Comparison of ENCODE assay signal across 8 cellular contexts in the genomic region with DNA sequence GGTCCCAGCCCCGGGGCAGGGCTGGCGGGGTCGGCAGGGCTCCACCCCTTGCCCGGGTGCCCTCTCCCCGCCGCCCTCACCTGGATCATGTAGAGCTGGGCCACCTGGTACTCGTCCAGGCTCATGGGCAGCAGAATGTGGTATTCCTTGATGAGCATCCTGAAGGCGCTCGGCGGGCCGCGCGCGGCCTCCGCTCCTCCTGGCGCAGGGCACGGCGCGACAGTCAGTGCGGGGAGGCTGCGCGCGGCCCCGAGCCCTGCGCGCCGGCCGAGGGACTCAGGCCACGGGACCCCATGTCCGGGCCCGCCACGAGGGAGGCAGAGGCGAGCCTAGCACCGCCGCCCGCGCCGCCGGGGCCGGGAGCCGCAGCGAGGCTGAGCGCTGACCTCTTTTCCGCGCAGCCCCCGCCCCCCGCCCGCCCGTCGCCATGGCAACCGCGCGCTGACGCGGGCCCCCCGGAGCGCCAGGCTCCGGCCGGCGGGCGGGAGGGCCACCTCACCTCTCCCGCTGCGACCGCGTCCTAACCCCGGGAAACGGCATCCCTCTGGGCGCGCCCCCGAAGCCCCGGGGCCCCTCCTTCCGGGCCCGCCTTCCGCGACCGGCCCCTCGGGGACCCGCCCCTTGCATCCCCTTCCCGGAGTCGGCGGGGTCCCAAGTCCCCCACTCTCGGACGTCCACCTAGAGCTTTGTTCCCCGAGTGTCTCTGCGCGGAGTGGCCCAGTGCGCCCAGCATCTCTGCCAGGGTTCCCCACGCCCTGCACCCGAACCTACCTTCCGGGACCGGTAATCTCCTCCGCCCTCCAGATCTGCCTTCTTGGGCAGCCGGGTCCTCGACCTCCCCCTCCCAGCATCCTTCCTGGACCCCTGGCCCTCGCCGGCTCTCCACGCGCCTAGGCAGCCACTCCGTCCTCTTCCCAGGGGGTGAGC. TPM values are rescaled to one million over a fixed set of nuclear protein-coding genes. Genes with fewer than 3 reads are reported as not detected.
DNase-seq lines count a peak whose midpoint lies in the region; ATAC-seq and TF ChIP-seq lines count a peak whose summit lies in the region.

No MANE protein-coding gene starts in this region.

- H3K27ac ChIP-seq in iPS-18a (ENCODE audit: low read length) (no peak overlapping the region), spleen (peak overlapping the region; percentile 75 to 99 (median 98))

- H3K36me3 ChIP-seq in iPS-18a (ENCODE audit: control insufficient read depth, low read depth, low read length) (no peaks in the 10 kb centered on the region), spleen (peaks cover 0 to 53% (median 24%) of the 10 kb centered on the region in 6 donors)

- peak overlapping the region; percentile 93 for H3K4me3 Mint-ChIP-seq in activated naive CD8-positive, alpha-beta T cell treated with anti-CD3 and anti-CD28 coated beads, Interleukin-2, amount 10 ng/mL, durations not matched to agents 7 days and 5 days

- peak overlapping the region; percentile 81 for H3K27ac Mint-ChIP-seq in activated naive CD8-positive, alpha-beta T cell treated with anti-CD3 and anti-CD28 coated beads, Interleukin-2, amount 10 ng/mL, durations not matched to agents 7 days and 5 days

- H3K9me3 ChIP-seq in iPS-18a (ENCODE audit: control insufficient read depth, low read depth, low read length) (no peaks in the 10 kb centered on the region), spleen (no peaks in the 10 kb centered on the region)

- 0 to 2% (median 2%) methylated on average over 27 to 99 of the region's 99 CpGs for WGBS in spleen, 5 donors

- H3K4me1 Mint-ChIP-seq in activated naive CD8-positive, alpha-beta T cell treated with anti-CD3 and anti-CD28 coated beads, Interleukin-2, amount 10 ng/mL, durations not matched to agents 7 days and 5 days: peaks cover 37% of the 10 kb centered on the region

- no peak for ATAC-seq in activated naive CD8-positive, alpha-beta T cell treated with anti-CD3 and anti-CD28 coated beads, Interleukin-2, amount 10 ng/mL, durations not matched to agents 7 days and 5 days (ENCODE audit: low read depth)
- ATAC-seq in GM21447 (IDR thresholded peaks at IDR 0.05; ENCODE audit: unreplicated experiment) (no peak), HG03457 (IDR thresholded peaks at IDR 0.05; ENCODE audit: unreplicated experiment) (no peak)

- DNase-seq in DMS79 (lab: John Stamatoyannopoulos, UW) (peak; percentile 2), DMS79 treated with DMSO at 0.1 percent for 48 hours (lab: John Stamatoyannopoulos, UW) (no peak), NCI-H510A (lab: John Stamatoyannopoulos, UW) (peak; percentile 71), spleen (peak; percentile 88)
- peak; percentile 71 for DNase-seq in activated naive CD8-positive, alpha-beta T cell treated with anti-CD3 and anti-CD28 coated beads, Interleukin-2, amount 10 ng/mL, durations not matched to agents 7 days and 5 days

- peak overlapping the region; percentile 83 for H3K4me3 ChIP-seq in iPS-18a (ENCODE audit: low read length)
- H3K4me3 ChIP-seq in spleen: peak overlapping the region; percentile 67 to 97 (median 87)

- H3K27me3 ChIP-seq in iPS-18a (ENCODE audit: control insufficient read depth, insufficient read depth, low read length): peaks cover 13% of the 10 kb centered on the region
- peaks cover 0 to 23% (median 0%) of the 10 kb centered on the region in 7 donors for H3K27me3 ChIP-seq in spleen (replicated peaks in 1 of 7)

- peaks cover 26% of the 10 kb centered on the region for H3K36me3 Mint-ChIP-seq in activated naive CD8-positive, alpha-beta T cell treated with anti-CD3 and anti-CD28 coated beads, Interleukin-2, amount 10 ng/mL, durations not matched to agents 7 days and 5 days

- POLR2A ChIA-PET in activated naive CD8-positive, alpha-beta T cell treated with anti-CD3 and anti-CD28 coated beads, Interleukin-2, amount 10 ng/mL, durations not matched to agents 7 days and 5 days (lab: Charles Lee): interaction anchor here (0.6 to 4.7 kb wide), 9 partner anchors 12 to 264 kb away, joined by 4 to 39 read pairs (median 9); a partner anchor contains a TSS

- intact Hi-C loops in spleen (cut with DNase I; ENCODE audit: low total_unique reads): no loop called here

- no peak for TF ChIP-seq POLR2A in spleen (IDR thresholded peaks at IDR 0.05)

- no peak for TF ChIP-seq CTCF in spleen (IDR thresholded peaks at IDR 0.05 in 8 of 11, conservative IDR thresholded peaks at IDR 0.05 in 3 of 11)

- no peaks in the 10 kb centered on the region for H3K27me3 Mint-ChIP-seq in activated naive CD8-positive, alpha-beta T cell treated with anti-CD3 and anti-CD28 coated beads, Interleukin-2, amount 10 ng/mL, durations not matched to agents 7 days and 5 days

- H3K4me1 ChIP-seq in iPS-18a (ENCODE audit: control insufficient read depth, low read depth, low read length) (peaks cover 19% of the 10 kb centered on the region), spleen (peaks cover 32 to 84% (median 61%) of the 10 kb centered on the region in 6 donors)

- peak overlapping the region; percentile 32 for H3K9ac ChIP-seq in iPS-18a (ENCODE audit: low read length)

- H3K9me3 Mint-ChIP-seq in activated naive CD8-positive, alpha-beta T cell treated with anti-CD3 and anti-CD28 coated beads, Interleukin-2, amount 10 ng/mL, durations not matched to agents 7 days and 5 days: no peaks in the 10 kb centered on the region

RNA-seq across cellular contexts. Expression of a gene that starts 0.9 kb away (rescaled TPM):
- 100 to 1,000 TPM; 125 to 132 TPM for total RNA-seq in activated naive CD8-positive, alpha-beta T cell treated with anti-CD3 and anti-CD28 coated beads, Interleukin-2, amount 10 ng/mL, durations not matched to agents 7 days and 5 days
- 10 to 100 TPM; 42.5 to 86.9 (median 74.9) TPM for total RNA-seq in spleen
- 10 to 100 TPM; 17.8 to 67.0 (median 29.2) TPM for polyA plus RNA-seq in spleen

RNA-seq across cellular contexts. Expression of a gene that starts 3.7 kb away (rescaled TPM):
- 100 to 1,000 TPM in 1 of 2 experiments, 10 to 100 TPM in 1; 94.6 to 101 TPM for total RNA-seq in activated naive CD8-positive, alpha-beta T cell treated with anti-CD3 and anti-CD28 coated beads, Interleukin-2, amount 10 ng/mL, durations not matched to agents 7 days and 5 days
- 10 to 100 TPM; 32.9 to 49.9 (median 40.9) TPM for total RNA-seq in spleen
- polyA plus RNA-seq in spleen: 10 to 100 TPM; 35.6 to 57.1 (median 51.0) TPM

RNA-seq across cellular contexts. Expression of a gene that starts 19.0 kb away (rescaled TPM):
- not detected for total RNA-seq in activated naive CD8-positive, alpha-beta T cell treated with anti-CD3 and anti-CD28 coated beads, Interleukin-2, amount 10 ng/mL, durations not matched to agents 7 days and 5 days
- total RNA-seq in spleen: not detected
- polyA plus RNA-seq in spleen: not detected

RNA-seq across cellular contexts. Expression of a gene that starts 21.5 kb away (rescaled TPM):
- 100 to 1,000 TPM; 161 to 166 TPM for total RNA-seq in activated naive CD8-positive, alpha-beta T cell treated with anti-CD3 and anti-CD28 coated beads, Interleukin-2, amount 10 ng/mL, durations not matched to agents 7 days and 5 days
- 10 to 100 TPM; 72.2 to 95.8 (median 88.1) TPM for total RNA-seq in spleen
- polyA plus RNA-seq in spleen: 100 to 1,000 TPM; 135 to 146 (median 141) TPM

RNA-seq across cellular contexts. Expression of a gene that starts 35.2 kb away (rescaled TPM):
- total RNA-seq in activated naive CD8-positive, alpha-beta T cell treated with anti-CD3 and anti-CD28 coated beads, Interleukin-2, amount 10 ng/mL, durations not matched to agents 7 days and 5 days: 10 to 100 TPM; 63.2 to 69.1 TPM
- total RNA-seq in spleen: 100 to 1,000 TPM in 3 of 7 donors, 10 to 100 TPM in 4; 48.5 to 192 (median 66.6) TPM
- polyA plus RNA-seq in spleen: 100 to 1,000 TPM in 1 of 3 donors, 10 to 100 TPM in 2; 94.6 to 123 (median 95.1) TPM
